In the genomic region with DNA sequence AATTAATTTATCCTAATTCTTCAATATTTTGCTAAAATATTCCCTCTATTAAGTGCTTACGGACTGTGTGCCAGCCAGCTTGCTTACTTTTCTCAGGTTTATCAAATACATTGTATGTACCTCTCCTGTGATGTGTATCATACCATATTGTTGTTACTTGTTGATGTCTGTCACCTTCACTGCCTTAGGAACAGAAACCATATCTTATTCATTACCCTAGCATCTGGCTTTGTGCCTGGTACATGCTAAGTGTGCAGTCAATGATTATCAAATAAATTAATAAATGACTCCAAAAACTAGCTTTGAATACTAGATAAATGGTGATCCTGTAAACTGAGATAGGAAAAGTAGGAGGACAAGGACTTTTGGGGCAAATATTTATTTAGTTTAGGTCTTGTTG, we compare ENCODE assay signal across 14 cellular contexts. TPM values are rescaled to one million over a fixed set of nuclear protein-coding genes. Genes with fewer than 3 reads are reported as not detected.
DNase-seq lines count a peak whose midpoint lies in the region; ATAC-seq, FAIRE-seq and TF ChIP-seq lines count a peak whose summit lies in the region.
"Had no signal": no experiment of that assay in that cellular context is flagged by ENCODE, and none has a peak within 500 bp of the region (broad histone marks: within the 10 kb centered on the region; RNA-seq: fewer than 3 reads in every experiment).

No MANE protein-coding gene starts in this region.

- no peaks in the 10 kb centered on the region for H3K9me3 ChIP-seq in keratinocyte (ENCODE audit: control insufficient read depth, low read depth, low read length)
- H3K9me3 ChIP-seq: SJSA1 had no signal

- no peak for TF ChIP-seq CTCF in keratinocyte (optimal IDR thresholded peaks at IDR 0.05 in 1 of 3, IDR thresholded peaks at IDR 0.05 in 1 of 3, conservative IDR thresholded peaks at IDR 0.05 in 1 of 3; ENCODE audit: extremely low read depth in 1 of 3, insufficient read depth in 2 of 3, low read length in 3 of 3)

- H3K36me3 ChIP-seq in keratinocyte (ENCODE audit: control insufficient read depth in 2 of 2, extremely low read depth in 1 of 2, insufficient read depth in 2 of 2, low read length in 2 of 2) = no peaks in the 10 kb centered on the region
- H3K36me3 ChIP-seq: SJSA1 had no signal

- H3K4me2 ChIP-seq in keratinocyte (ENCODE audit: control insufficient read depth, extremely low read depth, insufficient read depth, low read depth, low read length) = no peak overlapping the region

- ATAC-seq in GM18867 (IDR thresholded peaks at IDR 0.05; ENCODE audit: unreplicated experiment) = peak; percentile 59
- ATAC-seq in GM21529 (IDR thresholded peaks at IDR 0.05; ENCODE audit: unreplicated experiment) = peak; percentile 53
- ATAC-seq in HG03432 (IDR thresholded peaks at IDR 0.05; ENCODE audit: unreplicated experiment) = peak; percentile 55

- no peak overlapping the region for H3K9ac ChIP-seq in keratinocyte (ENCODE audit: control insufficient read depth, extremely low read depth, insufficient read depth, low read length)

- H3K27me3 ChIP-seq in keratinocyte (ENCODE audit: control insufficient read depth, extremely low read depth, insufficient read depth, low read length) = no peaks in the 10 kb centered on the region
- H3K27me3 ChIP-seq: SJSA1 had no signal

- no peaks in the 10 kb centered on the region for H3K9me1 ChIP-seq in keratinocyte (ENCODE audit: control insufficient read depth, extremely low read depth, insufficient read depth, low read length)

- peaks cover 8% of the 10 kb centered on the region for H4K20me1 ChIP-seq in keratinocyte (ENCODE audit: control insufficient read depth, extremely low read depth, insufficient read depth, low read length)

- peak; percentile 23 for FAIRE-seq in keratinocyte (lab: Jason Lieb, UNC)
- FAIRE-seq: HTR-8/SVneo had no signal

- H3K4me1 ChIP-seq in keratinocyte (ENCODE audit: control insufficient read depth, extremely low read depth, insufficient read depth, low read length) = peaks cover 11% of the 10 kb centered on the region

- no peak overlapping the region for H3K27ac ChIP-seq in keratinocyte (ENCODE audit: control insufficient read depth, insufficient read depth, low read length)
- H3K27ac ChIP-seq: SJSA1 had no signal

- H3K79me2 ChIP-seq in keratinocyte (ENCODE audit: control insufficient read depth, insufficient read depth, low read length) = peaks cover 71% of the 10 kb centered on the region

- no peak overlapping the region for H3K4me3 ChIP-seq in keratinocyte (ENCODE audit: control insufficient read depth in 2 of 3, extremely low read depth in 1 of 3, insufficient read depth in 2 of 3, low read depth in 1 of 3, low read length in 3 of 3)
- H3K4me3 ChIP-seq: SJSA1 had no signal

- dilution Hi-C loops in keratinocyte (cut with MboI; ENCODE audit: extremely low pct_ligation_motif_present, low sequenced_read_pairs) = no loop called here

- H2AFZ ChIP-seq in keratinocyte (ENCODE audit: control insufficient read depth, low read length) = no peak overlapping the region

- DNase-seq in keratinocyte (ENCODE audit: low read depth, low spot score) (no peak), NCI-H69 (lab: John Stamatoyannopoulos, UW) (no peak)
- no peak for DNase-seq in activated CD8-positive, alpha-beta memory T cell treated with anti-CD3 and anti-CD28 coated beads, Interleukin-2, amount 50 U/mL, for 48 hours
- DNase-seq in stimulated activated CD4-positive, alpha-beta T cell treated with anti-CD3 and anti-CD28 coated beads, Interleukin-12 subunit alpha, Interleukin-12 subunit beta, amount 100 ng/mL, for 4 hours = no peak
- DNase-seq: activated CD4-positive, CD25-positive, alpha-beta regulatory T cell; activated gamma-delta T cell treated with Interleukin-2 at 50 U/mL for 16 hours; GOT3; NCI-H1092 treated with DMSO at 0.1 percent for 48 hours; NCI-H82 had no signal

RNA-seq across cellular contexts. Expression of a gene that starts 6.9 kb away (rescaled TPM):
- polyA plus RNA-seq in keratinocyte = 18.6 to 34.2 TPM (median 26.4 TPM) in 3 replicates
- 87.8 TPM for polyA plus RNA-seq in keratinocyte (2011; ENCODE audit: low read depth)
- polyA plus RNA-seq in keratinocyte (2011; cell fraction: cytosol; rRNA removed) = 8.4 and 16.7 TPM in 2 replicates
- polyA plus RNA-seq in keratinocyte (2011; cell fraction: nucleus; rRNA removed) = 21.2 and 35.7 TPM in 2 replicates
- 18.6 and 19.5 TPM in 2 replicates for polyA plus RNA-seq in keratinocyte (2012; ENCODE audit: low replicate concordance)
- polyA minus RNA-seq in keratinocyte = 10.0 to 47.9 TPM (median 39.6 TPM) in 3 replicates
- polyA minus RNA-seq in keratinocyte (2011; cell fraction: cytosol; rRNA and poly(A)+ RNA removed) = 18.8 TPM
- polyA minus RNA-seq in keratinocyte (2011; cell fraction: nucleus; rRNA and poly(A)+ RNA removed) = 34.8 and 66.4 TPM in 2 replicates

RNA-seq across cellular contexts. Expression of a gene that starts 14.9 kb away (rescaled TPM):
- polyA plus RNA-seq in keratinocyte = 3.8 to 7.8 TPM (median 5.0 TPM) in 3 replicates
- polyA plus RNA-seq in keratinocyte (2011; ENCODE audit: low read depth) = 10.3 TPM
- polyA plus RNA-seq in keratinocyte (2011; cell fraction: cytosol; rRNA removed) = 3.9 and 6.7 TPM in 2 replicates
- polyA plus RNA-seq in keratinocyte (2011; cell fraction: nucleus; rRNA removed) = 6.9 and 9.4 TPM in 2 replicates
- polyA plus RNA-seq in keratinocyte (2012; ENCODE audit: low replicate concordance) = 3.7 and 6.2 TPM in 2 replicates
- 1.6 to 12.0 TPM (median 9.3 TPM) in 3 replicates for polyA minus RNA-seq in keratinocyte
- 10.0 TPM for polyA minus RNA-seq in keratinocyte (2011; cell fraction: cytosol; rRNA and poly(A)+ RNA removed)
- polyA minus RNA-seq in keratinocyte (2011; cell fraction: nucleus; rRNA and poly(A)+ RNA removed) = 15.6 and 19.2 TPM in 2 replicates
